9 cellular contexts compared by ENCODE assay signal in genomic region chr17:35766903-35767510, GRCh38. TPM values are rescaled to one million over a fixed set of nuclear protein-coding genes. Genes with fewer than 3 reads are reported as not detected.
DNase-seq lines count a peak whose midpoint lies in the region; ATAC-seq and TF ChIP-seq lines count a peak whose summit lies in the region.
"Had no signal": no experiment of that assay in that cellular context is flagged by ENCODE, and none has a peak within 500 bp of the region (broad histone marks: within the 10 kb centered on the region; RNA-seq: fewer than 3 reads in every experiment).

No MANE protein-coding gene starts in this region.

- H3K4me2 ChIP-seq in PC-3 (ENCODE audit: low read length) (no peak overlapping the region), parathyroid adenoma (ENCODE audit: low read length) (no peak overlapping the region)

- intact Hi-C loops in PC-3 (cut with micrococcal nuclease) = loop anchor here (1.0 kb wide), 1 partner anchor 37 kb away; no protein-coding TSS in a partner anchor

- H3K79me2 ChIP-seq in PC-3 (ENCODE audit: low read length) (no peaks in the 10 kb centered on the region), parathyroid adenoma (no peaks in the 10 kb centered on the region)

- no peak for ATAC-seq in PC-3
- ATAC-seq in HG02759 (IDR thresholded peaks at IDR 0.05; ENCODE audit: unreplicated experiment) = no peak
- ATAC-seq in HG02938 (IDR thresholded peaks at IDR 0.05; ENCODE audit: unreplicated experiment) = no peak

- DNase-seq in AG08396 (ENCODE audit: low spot score) (peak; percentile 86), GM10266 (ENCODE audit: extremely low spot score) (peak; percentile 80), PC-3 (peak; percentile 61), immature natural killer cell (no peak)
- peak; percentile 14 for DNase-seq in effector CD4-positive, alpha-beta T cell

- no peak overlapping the region for H3K27ac Mint-ChIP-seq in immature natural killer cell

- no peak overlapping the region for H3K4me3 ChIP-seq in PC-3 (ENCODE audit: low read length)
- H3K4me3 ChIP-seq in parathyroid adenoma (ENCODE audit: low read depth, low read length) = no peak overlapping the region

- no peak overlapping the region for H2AFZ ChIP-seq in PC-3 (ENCODE audit: low read length)
- H2AFZ ChIP-seq in parathyroid adenoma = no peak overlapping the region

- H3K9me2 ChIP-seq in PC-3 (replicated peaks; ENCODE audit: low read length) = no peaks in the 10 kb centered on the region

- peak; percentile 43 for TF ChIP-seq CTCF in GM10266 (IDR thresholded peaks at IDR 0.05; ENCODE audit: control insufficient read depth, insufficient read depth, low read depth, missing control alignments)
- peak; percentile 71 for TF ChIP-seq CTCF in PC-3 (conservative IDR thresholded peaks at IDR 0.05; ENCODE audit: low read depth, low read length)
- peak; percentile 73 for TF ChIP-seq CTCF in parathyroid adenoma (IDR thresholded peaks at IDR 0.05)

- no peaks in the 10 kb centered on the region; the same call in 1 of the 2 replicates for H3K36me3 ChIP-seq in PC-3 (ENCODE audit: low read depth, low read length)
- H3K36me3 ChIP-seq in parathyroid adenoma (ENCODE audit: control insufficient read depth, insufficient read depth, low read length) = no peaks in the 10 kb centered on the region

- no peaks in the 10 kb centered on the region for H3K36me3 Mint-ChIP-seq in immature natural killer cell

- H3K9ac ChIP-seq in PC-3 (ENCODE audit: low read length) (no peak overlapping the region), parathyroid adenoma (no peak overlapping the region)

- H3F3A ChIP-seq in PC-3 (ENCODE audit: low read length, unreplicated experiment) = no peaks in the 10 kb centered on the region

- H3K27me3 Mint-ChIP-seq in immature natural killer cell (ENCODE audit: low read depth in 3 of 3) = peaks cover 2 to 5% (median 4%) of the 10 kb centered on the region in 3 donors

- no peaks in the 10 kb centered on the region for H3K9me3 Mint-ChIP-seq in immature natural killer cell

- CTCF ChIA-PET in PC-3 (lab: Charles Lee) = interaction anchor here (0.6 to 2.1 kb wide), 3 partner anchors 14 to 42 kb away, joined by 3 to 11 read pairs (median 3); partner anchors contain the start of gene TAF15

- no peaks in the 10 kb centered on the region for H3K9me3 ChIP-seq in PC-3 (ENCODE audit: low read length)
- H3K9me3 ChIP-seq in parathyroid adenoma (ENCODE audit: control insufficient read depth, low read length) = no peaks in the 10 kb centered on the region

- peaks cover 7 to 9% of the 10 kb centered on the region in 2 donors for H3K4me1 Mint-ChIP-seq in immature natural killer cell

- H4K20me1 ChIP-seq in PC-3 (ENCODE audit: low read length) = no peaks in the 10 kb centered on the region

- H3K27ac ChIP-seq in PC-3 (ENCODE audit: low read length) (no peak overlapping the region), parathyroid adenoma (no peak overlapping the region)

- H3K27me3 ChIP-seq in PC-3 (ENCODE audit: low read length) = no peaks in the 10 kb centered on the region
- H3K27me3 ChIP-seq in parathyroid adenoma (ENCODE audit: control insufficient read depth, insufficient read depth, low read length) = no peaks in the 10 kb centered on the region

- BruUV-seq in PC-3 (replicated peaks; lab: Mats Ljungman, UMichigan) = no TSS peak

- no peak overlapping the region for H3K4me3 Mint-ChIP-seq in immature natural killer cell

- POLR2A ChIA-PET in PC-3 (lab: Charles Lee; ENCODE audit: unreplicated experiment) = no interaction called here

- H3K4me1 ChIP-seq in PC-3 (ENCODE audit: insufficient read depth, low read length) (0 out of 2 replicates have a peak, but pooled peaks cover 3% of the 10 kb centered on the region), parathyroid adenoma (no peaks in the 10 kb centered on the region)

RNA-seq across cellular contexts. Expression of gene C17orf50, which starts 6.3 kb away (rescaled TPM):
- total RNA-seq in PC-3 (2014; rRNA removed) = not detected in 2 replicates
- under 1 TPM in 2 of 3 donors, not detected in 1; 0.28 to 0.34 TPM for polyA plus RNA-seq in immature natural killer cell
- total RNA-seq: dermis microvascular lymphatic vessel endothelial cell had no signal

RNA-seq across cellular contexts. Expression of gene GAS2L2, which starts 14.0 kb away (rescaled TPM):
- not detected in 2 replicates for total RNA-seq in PC-3 (2014; rRNA removed)
- polyA plus RNA-seq in immature natural killer cell = not detected
- total RNA-seq: dermis microvascular lymphatic vessel endothelial cell had no signal

RNA-seq across cellular contexts. Expression of gene MMP28, which starts 28.4 kb away (rescaled TPM):
- 1.6 and 2.4 TPM in 2 replicates for total RNA-seq in PC-3 (2014; rRNA removed)
- not detected for polyA plus RNA-seq in immature natural killer cell

RNA-seq across cellular contexts. Expression of gene RASL10B, which starts 35.6 kb away (rescaled TPM):
- 0.52 and 0.77 TPM in 2 replicates for total RNA-seq in PC-3 (2014; rRNA removed)
- not detected for polyA plus RNA-seq in immature natural killer cell

RNA-seq across cellular contexts. Expression of gene TAF15, which starts 42.3 kb away (rescaled TPM):
- 32.4 and 48.1 TPM in 2 replicates for total RNA-seq in PC-3 (2014; rRNA removed)
- 10 to 100 TPM in 2 of 3 donors, 1 to 10 TPM in 1; 9.4 to 35.5 (median 10.3) TPM for polyA plus RNA-seq in immature natural killer cell

Comparison
In these comparisons a context has a peak if more than half of its experiments do, and no peak if none do; other contexts are left out.
1. DNase-seq: peak in AG08396 (single experiment), GM10266 (single experiment), PC-3 (single experiment) and effector CD4-positive, alpha-beta T cell (single experiment); none in immature natural killer cell (0 of 3).
2. Peak in every context shown above with its lines, with median percentiles within 50 percentile points of each other: CTCF ChIP-seq.